In the genomic region with DNA sequence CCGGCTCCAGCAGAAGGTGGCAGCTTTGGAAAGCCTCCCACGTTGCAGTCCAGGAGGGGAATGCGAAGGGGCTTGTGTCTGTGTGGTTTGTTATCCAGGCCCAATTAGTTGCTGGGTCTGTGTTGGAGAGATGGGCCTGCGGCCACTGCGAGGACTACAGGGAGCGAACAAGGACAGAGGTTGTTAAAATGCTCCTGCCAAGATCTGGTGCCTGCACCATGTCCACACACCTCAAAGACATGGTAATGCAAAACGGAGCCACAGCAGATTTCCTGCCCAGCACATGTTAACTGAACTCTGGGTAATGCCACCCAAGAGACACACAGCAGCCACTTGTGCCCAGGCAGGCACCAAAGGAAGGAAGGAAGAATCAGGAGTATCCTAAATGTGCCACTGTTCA, we compare ENCODE assay signal across 32 cellular contexts. TPM values are rescaled to one million over a fixed set of nuclear protein-coding genes. Genes with fewer than 3 reads are reported as not detected.
"Had no signal": no experiment of that assay in that cellular context is flagged by ENCODE, and none has a peak within 500 bp of the region (broad histone marks: within the 10 kb centered on the region; RNA-seq: fewer than 3 reads in every experiment).

No MANE protein-coding gene starts in this region.

- DNase-seq: activated B cell treated with CpG ODN at 0.5 μM for 24 hours; activated CD4-positive, alpha-beta T cell treated with anti-CD3 and anti-CD28 coated beads for 48 hours; activated CD4-positive, alpha-beta T cell treated with anti-CD3 and anti-CD28 coated beads, Interleukin-2, amount 50 U/mL, for 1 hour; activated CD4-positive, alpha-beta T cell treated with anti-CD3 and anti-CD28 coated beads, Interleukin-2, amount 50 U/mL, for 48 hours; activated CD8-positive, alpha-beta memory T cell treated with anti-CD3 and anti-CD28 coated beads for 24 hours; activated CD8-positive, alpha-beta T cell treated with anti-CD3 and anti-CD28 coated beads for 36 hours; activated effector memory CD4-positive, alpha-beta T cell treated with Interleukin-2 at 50 U/mL for 16 hours; activated gamma-delta T cell treated with Interleukin-2 at 50 U/mL for 16 hours; activated naive CD4-positive, alpha-beta T cell treated with anti-CD3 and anti-CD28 coated beads, Interleukin-2, amount 50 U/mL, for 16 hours; activated naive CD4-positive, alpha-beta T cell treated with Interleukin-2 at 50 U/mL for 16 hours; activated T-cell treated with anti-CD3 and anti-CD28 coated beads, Interleukin-2, amount 50 U/mL, for 4 hours; amniotic stem cell; anterior cingulate cortex; brain microvascular endothelial cell; caudate nucleus; cortex of kidney; dermis blood vessel endothelial cell; effector memory CD4-positive, alpha-beta T cell; erythroblast; foreskin keratinocyte; gastrocnemius medialis; glutamatergic neuron; T-helper 2 cell had no signal

- H3K27me3 ChIP-seq: brain microvascular endothelial cell, foreskin keratinocyte had no signal

- H3K4me3 ChIP-seq: esophagus muscularis mucosa, gastrocnemius medialis had no signal

- FAIRE-seq: astrocyte, bronchial epithelial cell, colon had no signal

- H3K9me3 Mint-ChIP-seq: activated B cell treated with CpG ODN at 0.5 μM for 24 hours; activated CD8-positive, alpha-beta T cell treated with anti-CD3 and anti-CD28 coated beads for 36 hours; activated T-cell treated with anti-CD3 and anti-CD28 coated beads, Interleukin-2, amount 50 U/mL, for 4 hours; activated T-helper 17 cell treated with anti-CD3 and anti-CD28 coated beads, Interleukin-2, amount 50 U/mL, for 72 hours had no signal

- H3K4me1 Mint-ChIP-seq: activated B cell treated with CpG ODN at 0.5 μM for 24 hours; activated T-helper 17 cell treated with anti-CD3 and anti-CD28 coated beads, Interleukin-2, amount 50 U/mL, for 72 hours had no signal

- ATAC-seq: activated CD4-positive, CD25-positive, alpha-beta regulatory T cell treated with anti-CD3 and anti-CD28 coated beads, Interleukin-2, amount 50 U/mL, for 24 hours; activated CD8-positive, alpha-beta T cell treated with anti-CD3 and anti-CD28 coated beads for 36 hours; activated T-cell treated with anti-CD3 and anti-CD28 coated beads, Interleukin-2, amount 50 U/mL, for 4 hours; activated T-helper 17 cell treated with anti-CD3 and anti-CD28 coated beads, Interleukin-2, amount 50 U/mL, for 72 hours; foreskin keratinocyte; gastrocnemius medialis had no signal

- H3K4me3 Mint-ChIP-seq: activated B cell treated with CpG ODN at 0.5 μM for 24 hours; activated CD8-positive, alpha-beta T cell treated with anti-CD3 and anti-CD28 coated beads for 36 hours; activated naive CD8-positive, alpha-beta T cell; activated T-cell treated with anti-CD3 and anti-CD28 coated beads, Interleukin-2, amount 50 U/mL, for 4 hours; activated T-helper 17 cell treated with anti-CD3 and anti-CD28 coated beads, Interleukin-2, amount 50 U/mL, for 72 hours had no signal

- H3K27ac ChIP-seq: brain microvascular endothelial cell, esophagus muscularis mucosa, foreskin keratinocyte, gastrocnemius medialis had no signal

- H3K4me1 ChIP-seq: esophagus muscularis mucosa, foreskin keratinocyte, gastrocnemius medialis had no signal

- H3K9me3 ChIP-seq: esophagus muscularis mucosa, gastrocnemius medialis had no signal

- H3K27ac Mint-ChIP-seq: activated B cell treated with CpG ODN at 0.5 μM for 24 hours; activated CD8-positive, alpha-beta T cell treated with anti-CD3 and anti-CD28 coated beads for 36 hours; activated naive CD8-positive, alpha-beta T cell; activated T-helper 17 cell treated with anti-CD3 and anti-CD28 coated beads, Interleukin-2, amount 50 U/mL, for 72 hours had no signal

- H3K36me3 ChIP-seq: brain microvascular endothelial cell, esophagus muscularis mucosa, gastrocnemius medialis had no signal

RNA-seq across cellular contexts. Expression of a gene that starts 18.6 kb away (rescaled TPM):
- total RNA-seq: activated CD8-positive, alpha-beta T cell treated with anti-CD3 and anti-CD28 coated beads for 36 hours; activated T-cell treated with anti-CD3 and anti-CD28 coated beads, Interleukin-2, amount 50 U/mL, for 4 hours; activated T-helper 17 cell treated with anti-CD3 and anti-CD28 coated beads, Interleukin-2, amount 50 U/mL, for 72 hours; chondrocyte; dermis blood vessel endothelial cell; foreskin keratinocyte; T-helper 1 cell treated with Interleukin-12 subunit alpha and Interleukin-12 subunit beta and Interleukin-4 antibody, amounts not matched to agents 30 ng/mL and 1 ng/mL, for 36 hours had no signal
- polyA plus RNA-seq: foreskin keratinocyte had no signal
